25 cellular contexts compared by ENCODE assay signal in the genomic region with DNA sequence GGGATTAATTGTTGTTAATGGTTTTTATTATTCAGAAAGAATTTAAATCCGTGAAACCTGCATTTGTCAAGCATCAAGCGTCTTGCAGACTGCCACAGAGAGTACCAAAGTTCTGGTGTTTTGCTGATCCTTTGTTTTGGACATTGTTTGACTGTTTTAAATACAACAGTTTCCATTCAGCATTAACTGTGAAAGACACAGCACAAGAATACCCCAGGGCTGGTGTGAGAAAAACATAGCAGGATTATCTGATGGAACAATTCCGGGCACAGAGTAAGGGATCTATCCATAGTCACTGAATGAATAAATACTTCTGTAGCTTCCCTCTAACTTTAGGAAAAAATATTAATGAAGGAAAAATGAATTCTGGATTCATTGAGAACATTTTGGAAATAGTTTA.
DNase-seq lines count a peak whose midpoint lies in the region; ATAC-seq and TF ChIP-seq lines count a peak whose summit lies in the region.
"Had no signal": no experiment of that assay in that cellular context is flagged by ENCODE, and none has a peak within 500 bp of the region (broad histone marks: within the 10 kb centered on the region; RNA-seq: fewer than 3 reads in every experiment).

No MANE protein-coding gene starts in this region.

- no peaks in the 10 kb centered on the region for H3K27me3 ChIP-seq in left ventricle myocardium inferior (ENCODE audit: low read depth)
- no peaks in the 10 kb centered on the region for H3K27me3 ChIP-seq in hepatocyte
- H3K27me3 ChIP-seq: BLaER1 treated with 17β-estradiol and CSF1 and Interleukin-3, amounts not matched to agents 10 nM and 100 nM; Peyer's patch had no signal

- intact Hi-C loops in left ventricle myocardium superior (cut with micrococcal nuclease) (no loop called here), left ventricle myocardium inferior (cut with micrococcal nuclease) (no loop called here)

- H3K9me3 ChIP-seq in left ventricle myocardium inferior (replicated peaks), result peaks cover 5% of the 10 kb centered on the region
- no peaks in the 10 kb centered on the region for H3K9me3 ChIP-seq in hepatocyte (ENCODE audit: low read depth)
- H3K9me3 ChIP-seq: Peyer's patch had no signal

- H3K36me3 Mint-ChIP-seq in natural killer cell treated with Interleukin-12 subunit alpha and Interleukin-12 subunit beta and Interleukin-15 and Interleukin-18, amount 100 ng/mL, for 72 hours, result peaks cover 8% of the 10 kb centered on the region

- DNase-seq in left ventricle myocardium superior (no peak), left ventricle myocardium inferior (no peak), hepatocyte (ENCODE audit: low spot score) (no peak), NCI-H187 (lab: John Stamatoyannopoulos, UW) (no peak), substantia nigra (lab: John Stamatoyannopoulos, UW) (no peak), HPDE6-E6E7 (ENCODE audit: extremely low spot score) (no peak)
- no peak for DNase-seq in natural killer cell treated with Interleukin-12 subunit alpha and Interleukin-12 subunit beta and Interleukin-15 and Interleukin-18, amount 100 ng/mL, for 72 hours (ENCODE audit: low spot score)
- DNase-seq: CD4-positive, alpha-beta memory T cell; COR-L47; DMS 273 treated with DMSO at 0.1 percent for 48 hours; DMS79; EL; GDM1; HCEC 1CT; MM.1S; NCI-H2081; NCI-H2227 treated with DMSO at 0.1 percent for 48 hours; NCI-H510A; NCI-H69; Peyer's patch; SIG-M5 had no signal

- peaks cover 22% of the 10 kb centered on the region for H3K4me1 ChIP-seq in left ventricle myocardium inferior
- peaks cover 18% of the 10 kb centered on the region for H3K4me1 ChIP-seq in hepatocyte (ENCODE audit: insufficient read depth)
- H3K4me1 ChIP-seq: Peyer's patch had no signal

- no peaks in the 10 kb centered on the region for H3K79me2 ChIP-seq in hepatocyte

- H3K27ac Mint-ChIP-seq in natural killer cell treated with Interleukin-12 subunit alpha and Interleukin-12 subunit beta and Interleukin-15 and Interleukin-18, amount 100 ng/mL, for 72 hours, result peak overlapping the region in 1 of 2 donors; percentile 24
- H3K27ac Mint-ChIP-seq: IgD-negative memory B cell had no signal

- H3K9me2 ChIP-seq in hepatocyte (replicated peaks; ENCODE audit: insufficient read depth), result no peaks in the 10 kb centered on the region

- H3K27ac ChIP-seq in left ventricle myocardium inferior (replicated peaks) (no peak overlapping the region), hepatocyte (peak overlapping the region; percentile 14), substantia nigra (ENCODE audit: low read depth, low read length, poor library complexity, severe bottlenecking) (no peak overlapping the region)
- H3K27ac ChIP-seq: BLaER1 treated with 17β-estradiol and CSF1 and Interleukin-3, amounts not matched to agents 10 nM and 100 nM; KMS-11; Peyer's patch; SK-N-MC had no signal

- peaks cover 7% of the 10 kb centered on the region for H3K9me3 Mint-ChIP-seq in natural killer cell treated with Interleukin-12 subunit alpha and Interleukin-12 subunit beta and Interleukin-15 and Interleukin-18, amount 100 ng/mL, for 72 hours

- H4K20me1 ChIP-seq in hepatocyte (ENCODE audit: insufficient read depth, poor library complexity, severe bottlenecking), result no peaks in the 10 kb centered on the region
- H4K20me1 ChIP-seq: BLaER1 treated with 17β-estradiol and CSF1 and Interleukin-3, amounts not matched to agents 10 nM and 100 nM had no signal

- peak overlapping the region; percentile 16 for H3K4me3 Mint-ChIP-seq in natural killer cell treated with Interleukin-12 subunit alpha and Interleukin-12 subunit beta and Interleukin-15 and Interleukin-18, amount 100 ng/mL, for 72 hours
- H3K4me3 Mint-ChIP-seq: CD4-positive, alpha-beta memory T cell; IgD-negative memory B cell had no signal

- no peak overlapping the region for H2AFZ ChIP-seq in hepatocyte

- H3K27me3 Mint-ChIP-seq in natural killer cell treated with Interleukin-12 subunit alpha and Interleukin-12 subunit beta and Interleukin-15 and Interleukin-18, amount 100 ng/mL, for 72 hours, result no peaks in the 10 kb centered on the region
- H3K27me3 Mint-ChIP-seq: CD4-positive, alpha-beta memory T cell; IgD-negative memory B cell had no signal

- H3K4me2 ChIP-seq in hepatocyte, result no peak overlapping the region
- H3K4me2 ChIP-seq: BLaER1 treated with 17β-estradiol and CSF1 and Interleukin-3, amounts not matched to agents 10 nM and 100 nM; KMS-11 had no signal

- no peak overlapping the region for H3K4me3 ChIP-seq in left ventricle myocardium inferior
- H3K4me3 ChIP-seq in hepatocyte, result no peak overlapping the region
- H3K4me3 ChIP-seq: BLaER1 treated with 17β-estradiol and CSF1 and Interleukin-3, amounts not matched to agents 10 nM and 100 nM; Peyer's patch; SK-N-MC had no signal

- peaks cover 31 to 51% of the 10 kb centered on the region in 2 donors for H3K4me1 Mint-ChIP-seq in natural killer cell treated with Interleukin-12 subunit alpha and Interleukin-12 subunit beta and Interleukin-15 and Interleukin-18, amount 100 ng/mL, for 72 hours (ENCODE audit: low read depth in 2 of 2)

- 55% methylated on average over 3 of the region's 3 CpGs for WGBS in hepatocyte (ENCODE audit: low lambda C conversion rate, missing lambda C conversion rate)

- H3K36me3 ChIP-seq in left ventricle myocardium inferior (no peaks in the 10 kb centered on the region), hepatocyte (replicated peaks; ENCODE audit: insufficient read depth, low read depth) (no peaks in the 10 kb centered on the region)
- H3K36me3 ChIP-seq: BLaER1 treated with 17β-estradiol and CSF1 and Interleukin-3, amounts not matched to agents 10 nM and 100 nM; Peyer's patch had no signal

- TF ChIP-seq CTCF in left ventricle myocardium inferior (IDR thresholded peaks at IDR 0.05; ENCODE audit: borderline replicate concordance) (no peak), hepatocyte (IDR thresholded peaks at IDR 0.05; ENCODE audit: poor library complexity) (no peak)

- peak; percentile 37 for ATAC-seq in left ventricle myocardium superior
- no peak for ATAC-seq in natural killer cell treated with Interleukin-12 subunit alpha and Interleukin-12 subunit beta and Interleukin-15 and Interleukin-18, amount 100 ng/mL, for 72 hours
